Comparison of ENCODE assay signal across 1 cellular context in the genomic region with DNA sequence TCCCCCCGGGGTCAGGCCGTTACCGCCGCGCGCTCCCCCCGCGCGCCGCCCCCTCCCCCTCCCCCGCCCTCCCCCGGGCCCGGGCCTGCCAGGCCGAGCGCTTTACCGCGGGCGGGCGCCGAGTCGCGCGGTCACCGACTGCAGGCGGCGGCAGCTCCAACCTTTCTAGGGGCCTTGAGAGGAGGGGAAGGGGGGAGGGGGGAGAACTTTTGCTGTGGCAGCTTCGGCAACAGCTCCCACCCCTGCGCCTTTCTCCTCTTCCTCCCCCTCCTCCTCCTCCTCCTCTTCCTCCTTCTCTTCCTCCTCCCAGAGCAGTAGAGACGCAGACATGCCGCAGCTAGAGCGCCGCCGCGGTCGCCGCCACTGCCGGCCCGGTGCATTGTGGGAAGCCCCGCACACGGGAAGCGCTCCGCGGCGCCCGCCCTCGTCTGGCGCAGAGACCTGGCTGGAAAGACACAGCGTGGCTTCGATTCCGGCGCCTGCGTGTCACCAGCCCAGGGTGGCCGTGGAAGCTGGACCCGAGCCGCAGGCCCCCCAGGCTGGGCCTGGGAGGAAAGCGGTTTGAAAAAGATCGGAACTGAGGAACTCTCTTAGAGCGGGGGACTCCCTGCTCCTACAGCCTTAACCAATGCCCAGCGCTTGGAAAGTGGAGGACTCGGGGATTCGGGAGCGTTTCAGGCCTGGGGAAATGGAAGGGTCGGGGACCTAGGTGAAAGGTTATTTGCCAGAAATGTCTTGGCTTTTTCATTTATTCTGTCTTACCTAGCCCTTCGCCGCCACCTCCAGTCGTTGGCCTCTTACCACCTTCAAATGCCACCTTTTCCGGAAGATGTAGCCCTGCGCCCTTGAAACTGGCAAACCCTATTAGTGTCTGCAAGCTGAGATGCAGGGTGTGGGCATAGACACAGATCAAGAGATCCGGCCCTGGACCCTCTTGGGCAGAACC.
TF ChIP-seq lines count a peak whose summit lies in the region.

A gene with protein sequence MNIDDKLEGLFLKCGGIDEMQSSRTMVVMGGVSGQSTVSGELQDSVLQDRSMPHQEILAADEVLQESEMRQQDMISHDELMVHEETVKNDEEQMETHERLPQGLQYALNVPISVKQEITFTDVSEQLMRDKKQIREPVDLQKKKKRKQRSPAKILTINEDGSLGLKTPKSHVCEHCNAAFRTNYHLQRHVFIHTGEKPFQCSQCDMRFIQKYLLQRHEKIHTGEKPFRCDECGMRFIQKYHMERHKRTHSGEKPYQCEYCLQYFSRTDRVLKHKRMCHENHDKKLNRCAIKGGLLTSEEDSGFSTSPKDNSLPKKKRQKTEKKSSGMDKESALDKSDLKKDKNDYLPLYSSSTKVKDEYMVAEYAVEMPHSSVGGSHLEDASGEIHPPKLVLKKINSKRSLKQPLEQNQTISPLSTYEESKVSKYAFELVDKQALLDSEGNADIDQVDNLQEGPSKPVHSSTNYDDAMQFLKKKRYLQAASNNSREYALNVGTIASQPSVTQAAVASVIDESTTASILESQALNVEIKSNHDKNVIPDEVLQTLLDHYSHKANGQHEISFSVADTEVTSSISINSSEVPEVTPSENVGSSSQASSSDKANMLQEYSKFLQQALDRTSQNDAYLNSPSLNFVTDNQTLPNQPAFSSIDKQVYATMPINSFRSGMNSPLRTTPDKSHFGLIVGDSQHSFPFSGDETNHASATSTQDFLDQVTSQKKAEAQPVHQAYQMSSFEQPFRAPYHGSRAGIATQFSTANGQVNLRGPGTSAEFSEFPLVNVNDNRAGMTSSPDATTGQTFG (minus strand): TSS at position 330 of the 946 bp plus-strand sequence. CDS start 61,685 bp downstream, outside the sequence.

TF ChIP-seq in HEK293, 187 proteins besides CTCF, POLR2A, EP300 and RAD21 (continued from another document):
- no peak for TF ChIP-seq ZNF473 (tag by site-specific recombination; IDR thresholded peaks at IDR 0.05)
- TF ChIP-seq, protein P1, sequence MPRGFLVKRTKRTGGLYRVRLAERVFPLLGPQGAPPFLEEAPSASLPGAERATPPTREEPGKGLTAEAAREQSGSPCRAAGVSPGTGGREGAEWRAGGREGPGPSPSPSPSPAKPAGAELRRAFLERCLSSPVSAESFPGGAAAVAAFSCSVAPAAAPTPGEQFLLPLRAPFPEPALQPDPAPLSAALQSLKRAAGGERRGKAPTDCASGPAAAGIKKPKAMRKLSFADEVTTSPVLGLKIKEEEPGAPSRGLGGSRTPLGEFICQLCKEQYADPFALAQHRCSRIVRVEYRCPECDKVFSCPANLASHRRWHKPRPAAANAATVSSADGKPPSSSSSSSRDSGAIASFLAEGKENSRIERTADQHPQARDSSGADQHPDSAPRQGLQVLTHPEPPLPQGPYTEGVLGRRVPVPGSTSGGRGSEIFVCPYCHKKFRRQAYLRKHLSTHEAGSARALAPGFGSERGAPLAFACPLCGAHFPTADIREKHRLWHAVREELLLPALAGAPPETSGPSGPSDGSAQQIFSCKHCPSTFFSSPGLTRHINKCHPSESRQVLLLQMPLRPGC (tag by site-specific recombination; IDR thresholded peaks at IDR 0.05), result peak; percentile 23; the same call in 1 of the 2 replicates
- TF ChIP-seq, protein P2, sequence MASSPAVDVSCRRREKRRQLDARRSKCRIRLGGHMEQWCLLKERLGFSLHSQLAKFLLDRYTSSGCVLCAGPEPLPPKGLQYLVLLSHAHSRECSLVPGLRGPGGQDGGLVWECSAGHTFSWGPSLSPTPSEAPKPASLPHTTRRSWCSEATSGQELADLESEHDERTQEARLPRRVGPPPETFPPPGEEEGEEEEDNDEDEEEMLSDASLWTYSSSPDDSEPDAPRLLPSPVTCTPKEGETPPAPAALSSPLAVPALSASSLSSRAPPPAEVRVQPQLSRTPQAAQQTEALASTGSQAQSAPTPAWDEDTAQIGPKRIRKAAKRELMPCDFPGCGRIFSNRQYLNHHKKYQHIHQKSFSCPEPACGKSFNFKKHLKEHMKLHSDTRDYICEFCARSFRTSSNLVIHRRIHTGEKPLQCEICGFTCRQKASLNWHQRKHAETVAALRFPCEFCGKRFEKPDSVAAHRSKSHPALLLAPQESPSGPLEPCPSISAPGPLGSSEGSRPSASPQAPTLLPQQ (tag by site-specific recombination; IDR thresholded peaks at IDR 0.05), result peak; percentile 53; the same call in 1 of the 2 replicates
- peak; percentile 25 for TF ChIP-seq ZBTB8A (tag by site-specific recombination; IDR thresholded peaks at IDR 0.05)
- peak; percentile 35; the same call in 1 of the 2 replicates for TF ChIP-seq ZBTB17 (tag by site-specific recombination; IDR thresholded peaks at IDR 0.05)
- TF ChIP-seq KLF8 (tag by site-specific recombination; IDR thresholded peaks at IDR 0.05), result peak; percentile 57; the same call in 1 of the 2 replicates
- TF ChIP-seq ZNF791 (tag by site-specific recombination; IDR thresholded peaks at IDR 0.05), result no peak
- peak; percentile 40; the same call in 1 of the 2 replicates for TF ChIP-seq KLF10 (tag by site-specific recombination; IDR thresholded peaks at IDR 0.05)
- no peak for TF ChIP-seq ZNF202 (tag by site-specific recombination; IDR thresholded peaks at IDR 0.05; ENCODE audit: borderline replicate concordance)
- peak; percentile 41; the same call in 1 of the 2 replicates for TF ChIP-seq ZNF843 (tag by site-specific recombination; IDR thresholded peaks at IDR 0.05)
